ENCODE assay signal across 15 cellular contexts in genomic region chr13:41973247-41973741, GRCh38. TPM values are rescaled to one million over a fixed set of nuclear protein-coding genes. Genes with fewer than 3 reads are reported as not detected.
DNase-seq lines count a peak whose midpoint lies in the region; ATAC-seq and TF ChIP-seq lines count a peak whose summit lies in the region.
"Had no signal": no experiment of that assay in that cellular context is flagged by ENCODE, and none has a peak within 500 bp of the region (broad histone marks: within the 10 kb centered on the region; RNA-seq: fewer than 3 reads in every experiment).

No MANE protein-coding gene starts in this region.

- H3K4me3 Mint-ChIP-seq in endodermal cell, result no peak overlapping the region
- H3K4me3 Mint-ChIP-seq: activated CD4-positive, alpha-beta memory T cell treated with anti-CD3 and anti-CD28 coated beads, Interleukin-2, amount 10 ng/mL, durations not matched to agents 7 days and 5 days; dendritic cell treated with granulocyte-macrophage colony-stimulating factor and Interleukin-4, amounts not matched to agents 40 ng/mL and 50 ng/mL, for 4 days; stimulated activated naive CD8-positive, alpha-beta T cell treated with anti-CD3 and anti-CD28 coated beads, Interleukin-15, Interleukin-2, amounts not matched to agents 100 ng/mL and 50 ng/mL, for 24 hours had no signal

- H3K27ac Mint-ChIP-seq in endodermal cell, result peak overlapping the region; percentile 46
- H3K27ac Mint-ChIP-seq: activated CD4-positive, alpha-beta memory T cell treated with anti-CD3 and anti-CD28 coated beads, Interleukin-2, amount 10 ng/mL, durations not matched to agents 7 days and 5 days; dendritic cell treated with granulocyte-macrophage colony-stimulating factor and Interleukin-4, amounts not matched to agents 40 ng/mL and 50 ng/mL, for 4 days; stimulated activated naive CD8-positive, alpha-beta T cell treated with anti-CD3 and anti-CD28 coated beads, Interleukin-15, Interleukin-2, amounts not matched to agents 100 ng/mL and 50 ng/mL, for 24 hours had no signal

- TF ChIP-seq CTCF in LNCAP (IDR thresholded peaks at IDR 0.05) (0 out of 2 replicates have a peak, but pooled peaks have one; percentile 8), endodermal cell (conservative IDR thresholded peaks at IDR 0.05) (peak; percentile 68)

- H3K36me3 ChIP-seq in endodermal cell (ENCODE audit: control insufficient read depth, insufficient read depth, low read length), result no peaks in the 10 kb centered on the region
- no peaks in the 10 kb centered on the region for H3K36me3 ChIP-seq in aorta (ENCODE audit: control insufficient read depth in 1 of 2, insufficient read depth in 2 of 2, low read length in 1 of 2)
- H3K36me3 ChIP-seq: HAP-1 had no signal

- no peaks in the 10 kb centered on the region for H3K27me3 Mint-ChIP-seq in endodermal cell (ENCODE audit: insufficient read depth)
- H3K27me3 Mint-ChIP-seq: dendritic cell treated with granulocyte-macrophage colony-stimulating factor and Interleukin-4, amounts not matched to agents 40 ng/mL and 50 ng/mL, for 4 days; stimulated activated naive CD8-positive, alpha-beta T cell treated with anti-CD3 and anti-CD28 coated beads, Interleukin-15, Interleukin-2, amounts not matched to agents 100 ng/mL and 50 ng/mL, for 24 hours had no signal

- H3K9me3 ChIP-seq in endodermal cell (ENCODE audit: control insufficient read depth, low read length), result no peaks in the 10 kb centered on the region
- no peaks in the 10 kb centered on the region for H3K9me3 ChIP-seq in aorta (ENCODE audit: control insufficient read depth, low read length)
- H3K9me3 ChIP-seq: HAP-1 had no signal

- ATAC-seq in aorta (ENCODE audit: low FRiP score) (peak; percentile 63), HG02798 (IDR thresholded peaks at IDR 0.05; ENCODE audit: poor library complexity, unreplicated experiment) (no peak)
- ATAC-seq: SK-N-SH treated with all-trans-retinoic acid at 6 μM for 48 hours had no signal

- H3K27ac ChIP-seq in endodermal cell (ENCODE audit: low read depth, low read length), result no peak overlapping the region
- H3K27ac ChIP-seq in aorta (ENCODE audit: low read depth in 1 of 2, low read length in 2 of 2), result no peak overlapping the region
- H3K27ac ChIP-seq: parathyroid adenoma had no signal

- H3K27me3 ChIP-seq in endodermal cell (ENCODE audit: control insufficient read depth, insufficient read depth, low read length, poor library complexity, severe bottlenecking) (no peaks in the 10 kb centered on the region), aorta (ENCODE audit: control insufficient read depth in 1 of 2, insufficient read depth in 2 of 2, low read length in 1 of 2) (no peaks in the 10 kb centered on the region)

- H3K36me3 Mint-ChIP-seq in endodermal cell (ENCODE audit: low read depth), result no peaks in the 10 kb centered on the region

- 31 to 64% methylated on average over 2 to 5 of the region's 7 CpGs for WGBS in endodermal cell (ENCODE audit: insufficient coverage in 1 of 2, insufficient read length in 1 of 2), 2 experiments
- 25 to 26% methylated on average over 7 of the region's 7 CpGs for WGBS in aorta, 2 donors

- H3K4me1 Mint-ChIP-seq in endodermal cell, result peaks cover 7% of the 10 kb centered on the region

- H3K9ac ChIP-seq in endodermal cell (ENCODE audit: extremely low read depth, low read length, poor library complexity, severe bottlenecking), result no peak overlapping the region
- H3K9ac ChIP-seq: parathyroid adenoma had no signal

- no peak overlapping the region for H3K4me3 ChIP-seq in endodermal cell (ENCODE audit: low read length)
- no peak overlapping the region for H3K4me3 ChIP-seq in aorta (ENCODE audit: low read length in 2 of 2)
- H3K4me3 ChIP-seq: HAP-1 had no signal

- DNase-seq in endodermal cell (peak; percentile 84), iPS-NIHi7 (ENCODE audit: extremely low spot score) (peak; percentile 51), aorta (no peak), NCI-H1436 treated with DMSO at 0.1 percent for 48 hours (lab: John Stamatoyannopoulos, UW) (no peak)
- no peak for DNase-seq in stimulated activated naive CD4-positive, alpha-beta T cell (lab: John Stamatoyannopoulos, UW)
- DNase-seq: activated CD4-positive, alpha-beta memory T cell treated with anti-CD3 and anti-CD28 coated beads, Interleukin-2, amount 10 ng/mL, durations not matched to agents 7 days and 5 days; NCI-H187; NCI-H510A had no signal

- H3K9me3 Mint-ChIP-seq in endodermal cell, result no peaks in the 10 kb centered on the region
- H3K9me3 Mint-ChIP-seq: activated CD4-positive, alpha-beta memory T cell treated with anti-CD3 and anti-CD28 coated beads, Interleukin-2, amount 10 ng/mL, durations not matched to agents 7 days and 5 days; dendritic cell treated with granulocyte-macrophage colony-stimulating factor and Interleukin-4, amounts not matched to agents 40 ng/mL and 50 ng/mL, for 4 days; stimulated activated naive CD8-positive, alpha-beta T cell treated with anti-CD3 and anti-CD28 coated beads, Interleukin-15, Interleukin-2, amounts not matched to agents 100 ng/mL and 50 ng/mL, for 24 hours had no signal

- peaks cover 10% of the 10 kb centered on the region for H3K4me1 ChIP-seq in endodermal cell (ENCODE audit: control insufficient read depth, insufficient read depth, low read length)
- H3K4me1 ChIP-seq in aorta (ENCODE audit: control insufficient read depth in 1 of 2, insufficient read depth in 2 of 2, low read length in 2 of 2), result no peaks in the 10 kb centered on the region

- intact Hi-C loops in aorta (cut with DNase I), result no loop called here

RNA-seq across cellular contexts. Expression of gene VWA8, which starts 12.4 kb away (rescaled TPM):
- 10 to 100 TPM; 24.6 to 25.6 TPM for total RNA-seq in endodermal cell
- 10.4 TPM for polyA plus RNA-seq in endodermal cell (2013, experiment 1 of 2)
- 9.9 TPM for polyA plus RNA-seq in endodermal cell (2013, experiment 2 of 2)
- 10 to 100 TPM; 15.2 to 18.2 TPM for total RNA-seq in aorta
- polyA plus RNA-seq in aorta, result 1 to 10 TPM; 1.9 to 4.5 TPM

Comparison
In these comparisons a context has a peak if more than half of its experiments do, and no peak if none do; other contexts are left out.
1. DNase-seq: peak in endodermal cell (single experiment) and iPS-NIHi7 (single experiment); none in aorta (0 of 2), stimulated activated naive CD4-positive, alpha-beta T cell (0 of 6) and NCI-H1436 treated with DMSO at 0.1 percent for 48 hours (single experiment).